12 cellular contexts compared by ENCODE assay signal in the genomic region with DNA sequence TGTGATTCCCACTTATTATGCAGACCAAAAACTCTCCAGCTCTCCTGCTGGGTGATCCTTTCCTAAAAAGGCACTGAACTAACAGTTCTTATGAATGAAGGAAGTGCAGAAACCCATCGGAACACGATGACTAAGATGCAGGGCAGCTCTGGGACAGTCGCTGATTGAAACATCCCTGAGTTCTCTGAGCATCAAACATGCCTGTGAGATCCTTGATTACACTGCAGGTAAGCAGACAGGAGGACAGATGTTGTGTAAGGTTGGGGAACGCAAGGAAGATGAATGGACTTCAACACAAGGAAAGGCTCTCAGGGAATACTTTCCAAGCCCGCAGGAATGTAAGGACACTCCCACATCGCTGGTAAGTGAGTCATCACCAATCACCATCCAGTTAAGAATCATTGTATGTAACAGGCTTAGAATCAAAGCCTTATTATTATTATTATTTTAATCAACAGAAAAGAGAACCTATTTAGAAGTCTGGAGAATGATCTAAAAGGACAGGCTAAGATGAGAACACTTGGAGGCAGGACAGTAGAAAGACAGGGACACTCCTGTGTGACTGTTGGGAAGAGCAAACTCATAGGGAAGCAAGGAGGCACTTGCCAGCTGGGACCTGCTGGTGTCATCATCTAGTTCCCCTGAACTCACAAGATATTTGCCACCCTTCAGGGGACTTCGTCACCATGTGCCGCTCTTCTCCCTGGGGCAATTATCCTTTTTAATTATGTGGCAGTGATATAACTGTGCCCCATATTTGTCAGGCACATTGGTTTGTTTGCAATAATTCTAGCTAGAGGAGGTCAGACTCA. TPM values are rescaled to one million over a fixed set of nuclear protein-coding genes. Genes with fewer than 3 reads are reported as not detected.
DNase-seq lines count a peak whose midpoint lies in the region; ATAC-seq and TF ChIP-seq lines count a peak whose summit lies in the region.
"Had no signal": no experiment of that assay in that cellular context is flagged by ENCODE, and none has a peak within 500 bp of the region (broad histone marks: within the 10 kb centered on the region; RNA-seq: fewer than 3 reads in every experiment).

No MANE protein-coding gene starts in this region.

- H4K20me1 ChIP-seq in GM23248 (ENCODE audit: insufficient read depth): no peaks in the 10 kb centered on the region

- H3K27ac ChIP-seq in GM23248 (peak overlapping the region; percentile 55), SJSA1 (peak overlapping the region; percentile 83)

- H3K79me2 ChIP-seq in GM23248 (ENCODE audit: insufficient read depth): no peaks in the 10 kb centered on the region

- DNase-seq in GM23248 (peak; percentile 88), SJSA1 (ENCODE audit: low read depth in 1 of 2, low spot score in 2 of 2) (peak; percentile 84), fibroblast of the aortic adventitia (ENCODE audit: low read depth) (peak; percentile 94), renal cortical epithelial cell (ENCODE audit: low read depth) (peak; percentile 97), NCI-H748 treated with DMSO at 0.1 percent for 48 hours (lab: John Stamatoyannopoulos, UW) (no peak), BE2C (no peak)
- DNase-seq: activated B cell treated with CpG ODN at 0.5 μM for 24 hours, aorta, NCI-H526, sigmoid colon had no signal

- peaks cover 25% of the 10 kb centered on the region for H3F3A ChIP-seq in GM23248 (ENCODE audit: insufficient read depth)

- TF ChIP-seq CTCF in fibroblast of the aortic adventitia (IDR thresholded peaks at IDR 0.05; ENCODE audit: insufficient read depth, low read length) (no peak), BE2C (IDR thresholded peaks at IDR 0.05; ENCODE audit: low read depth, low read length) (no peak)

- H3K4me1 ChIP-seq in GM23248 (ENCODE audit: insufficient read depth) (peaks cover 30% of the 10 kb centered on the region), SJSA1 (replicated peaks) (peaks cover 40% of the 10 kb centered on the region), BE2C (no peaks in the 10 kb centered on the region)

- ATAC-seq in GM18907 (IDR thresholded peaks at IDR 0.05; ENCODE audit: unreplicated experiment) (no peak), HG02981 (IDR thresholded peaks at IDR 0.05; ENCODE audit: unreplicated experiment) (no peak)

- WGBS in GM23248 (ENCODE audit: low coverage in 1 of 2, low lambda C conversion rate in 2 of 2, missing lambda C conversion rate in 2 of 2), 2 experiments: 21 to 24% methylated on average over 8 of the region's 8 CpGs

- 0 out of 2 replicates have a peak overlapping the region, but pooled peaks have one; percentile 19 for H3K4me3 ChIP-seq in GM23248
- no peak overlapping the region for H3K4me3 ChIP-seq in SJSA1
- no peak overlapping the region for H3K4me3 ChIP-seq in fibroblast of the aortic adventitia (ENCODE audit: low read depth, low read length)
- no peak overlapping the region for H3K4me3 ChIP-seq in BE2C (ENCODE audit: low read depth, low read length)
- H3K4me3 ChIP-seq: sigmoid colon had no signal

- peak overlapping the region; percentile 53 for H3K4me2 ChIP-seq in GM23248 (ENCODE audit: unreplicated experiment)

- H2AFZ ChIP-seq in GM23248: peak overlapping the region; percentile 33; the same call in 1 of the 2 replicates

- H3K36me3 ChIP-seq in GM23248 (ENCODE audit: low read depth) (no peaks in the 10 kb centered on the region), SJSA1 (no peaks in the 10 kb centered on the region), BE2C (no peaks in the 10 kb centered on the region)
- H3K36me3 ChIP-seq: sigmoid colon had no signal

- H3K27me3 ChIP-seq in GM23248 (replicated peaks; ENCODE audit: insufficient read depth) (no peaks in the 10 kb centered on the region), SJSA1 (replicated peaks) (no peaks in the 10 kb centered on the region), BE2C (no peaks in the 10 kb centered on the region)
- H3K27me3 ChIP-seq: sigmoid colon had no signal

- H3K9me3 ChIP-seq in GM23248 (ENCODE audit: low read depth) (no peaks in the 10 kb centered on the region), SJSA1 (replicated peaks) (no peaks in the 10 kb centered on the region), BE2C (no peaks in the 10 kb centered on the region)
- H3K9me3 ChIP-seq: sigmoid colon had no signal

- no peak overlapping the region for H3K9ac ChIP-seq in GM23248

- in situ Hi-C loops in GM23248 (cut with MboI): loop anchor here (25.0 kb wide), 1 partner anchor 462 kb away; no protein-coding TSS in a partner anchor

- no peaks in the 10 kb centered on the region for H3K9me2 ChIP-seq in GM23248 (ENCODE audit: insufficient read depth)

RNA-seq across cellular contexts. Expression of a gene that starts 26.0 kb away (rescaled TPM):
- total RNA-seq in GM23248 (2014; rRNA removed; shearing (Covaris generic)): 24.4 and 33.0 TPM in 2 replicates
- 3.3 and 4.5 TPM in 2 replicates for polyA plus RNA-seq in GM23248 (2016; fragmentation: Nextera tagmentation; extraction: Ambion mirVana)
- total RNA-seq in SJSA1 (2014; rRNA removed; shearing (Covaris generic)): 11.4 and 16.5 TPM in 2 replicates
- total RNA-seq in fibroblast of the aortic adventitia (ENCODE audit: low replicate concordance) (4.5 and 19.3 TPM in 2 replicates), renal cortical epithelial cell (0.35 and 6.9 TPM in 2 replicates)
- not detected for polyA plus RNA-seq in BE2C (2012; ENCODE audit: insufficient read depth, insufficient read length, low read depth)

RNA-seq across cellular contexts. Expression of a gene that starts 53.9 kb away (rescaled TPM):
- total RNA-seq in GM23248 (2014; rRNA removed; shearing (Covaris generic)): 5.4 and 8.9 TPM in 2 replicates
- polyA plus RNA-seq in GM23248 (2016; fragmentation: Nextera tagmentation; extraction: Ambion mirVana): 8.8 and 9.9 TPM in 2 replicates
- 0.18 and 0.56 TPM in 2 replicates for total RNA-seq in SJSA1 (2014; rRNA removed; shearing (Covaris generic))
- 1.3 and 32.8 TPM in 2 replicates for total RNA-seq in fibroblast of the aortic adventitia (ENCODE audit: low replicate concordance)
- 55.7 and 58.9 TPM in 2 replicates for total RNA-seq in renal cortical epithelial cell
- not detected for polyA plus RNA-seq in BE2C (2012; ENCODE audit: insufficient read depth, insufficient read length, low read depth)
- total RNA-seq: activated B cell treated with CpG ODN at 0.5 μM for 24 hours had no signal

Comparison
In these comparisons a context has a peak if more than half of its experiments do, and no peak if none do; other contexts are left out.
1. DNase-seq: peak in GM23248 (single experiment), SJSA1 (2 of 2), fibroblast of the aortic adventitia (single experiment) and renal cortical epithelial cell (single experiment); none in NCI-H748 treated with DMSO at 0.1 percent for 48 hours (single experiment) and BE2C (single experiment).